24 cellular contexts compared by ENCODE assay signal in the genomic region with DNA sequence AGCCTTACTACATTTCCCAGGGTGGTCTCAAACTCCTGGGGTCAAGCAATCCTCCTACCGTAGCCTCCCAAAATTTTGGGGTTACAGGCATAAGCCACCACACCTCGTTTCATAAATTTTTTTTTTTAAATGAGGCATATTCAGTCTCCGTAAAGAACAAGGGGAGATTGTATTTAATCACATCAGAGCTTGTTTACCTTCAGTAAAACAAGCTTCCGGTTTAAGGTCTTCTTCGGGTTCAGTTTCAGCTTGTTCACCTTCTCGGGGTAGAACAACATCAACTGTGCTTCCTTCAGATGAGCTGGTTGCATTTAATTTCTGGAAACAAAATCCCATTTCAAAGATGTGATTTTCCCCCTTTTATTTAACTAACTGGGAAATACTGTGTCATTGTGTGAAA.
"Had no signal": no experiment of that assay in that cellular context is flagged by ENCODE, and none has a peak within 500 bp of the region (broad histone marks: within the 10 kb centered on the region; RNA-seq: fewer than 3 reads in every experiment).

No MANE protein-coding gene starts in this region.

- H3K27me3 ChIP-seq: ovary, right atrium auricular region, suprapubic skin, tibial artery, upper lobe of right lung had no signal

- H3K4me1 ChIP-seq: left ventricle myocardium inferior, right atrium auricular region, suprapubic skin, tibial artery, upper lobe of right lung had no signal

- ATAC-seq: left colon; mucosa of descending colon; naive thymus-derived CD4-positive, alpha-beta T cell; natural killer cell treated with Interleukin-12 subunit alpha and Interleukin-12 subunit beta and Interleukin-15 and Interleukin-18, amount 100 ng/mL, for 72 hours; sciatic nerve; stimulated activated effector memory CD8-positive, alpha-beta T cell treated with anti-CD3 and anti-CD28 coated beads, Interleukin-12 subunit alpha, Interleukin-12 subunit beta, amount 100 ng/mL, for 72 hours; upper lobe of right lung had no signal

- H3K36me3 ChIP-seq: left ventricle myocardium inferior, ovary, right atrium auricular region, suprapubic skin, thoracic aorta, tibial artery, upper lobe of right lung had no signal

- H3K27ac ChIP-seq: left ventricle myocardium inferior, ovary, right atrium auricular region, skin epidermis, suprapubic skin, thoracic aorta, tibial artery, upper lobe of right lung had no signal

- H3K4me3 ChIP-seq: left ventricle myocardium inferior, lung, mucosa of descending colon, ovary, right atrium auricular region, skin epidermis, suprapubic skin, thoracic aorta, tibial artery, upper lobe of right lung had no signal

- H3K9me3 ChIP-seq: left ventricle myocardium inferior, mucosa of descending colon, ovary, right atrium auricular region, suprapubic skin, thoracic aorta, tibial artery, upper lobe of right lung had no signal

- DNase-seq: immature natural killer cell; kidney; left colon; left ventricle myocardium inferior; midbrain; mucosa of descending colon; naive thymus-derived CD4-positive, alpha-beta T cell; ovary; stimulated activated CD4-positive, alpha-beta T cell treated with anti-CD3 and anti-CD28 coated beads, Interleukin-12 subunit alpha, Interleukin-12 subunit beta, amount 100 ng/mL, for 4 hours; stimulated activated CD4-positive, alpha-beta T cell treated with anti-CD3 and anti-CD28 coated beads, Interleukin-15, amount 100 ng/mL, for 24 hours; stimulated activated CD4-positive, alpha-beta T cell treated with anti-CD3 and anti-CD28 coated beads, Interleukin-2, amount 100 ng/mL, for 24 hours; stimulated activated CD4-positive, alpha-beta T cell treated with anti-CD3 and anti-CD28 coated beads, Interleukin-4, amount 100 ng/mL, for 24 hours; stimulated activated naive CD4-positive, alpha-beta T cell; tibial artery; trophoblast cell; upper lobe of right lung had no signal
